In genomic region chr6:113052513-113052912, GRCh38 we compare ENCODE assay signal across 1 cellular context.
TF ChIP-seq lines count a peak whose summit lies in the region.

No MANE protein-coding gene starts in this region.

TF ChIP-seq in SK-N-SH, 30 proteins besides CTCF, POLR2A, EP300 and RAD21 (continued from another document):
- TF ChIP-seq, protein P1, sequence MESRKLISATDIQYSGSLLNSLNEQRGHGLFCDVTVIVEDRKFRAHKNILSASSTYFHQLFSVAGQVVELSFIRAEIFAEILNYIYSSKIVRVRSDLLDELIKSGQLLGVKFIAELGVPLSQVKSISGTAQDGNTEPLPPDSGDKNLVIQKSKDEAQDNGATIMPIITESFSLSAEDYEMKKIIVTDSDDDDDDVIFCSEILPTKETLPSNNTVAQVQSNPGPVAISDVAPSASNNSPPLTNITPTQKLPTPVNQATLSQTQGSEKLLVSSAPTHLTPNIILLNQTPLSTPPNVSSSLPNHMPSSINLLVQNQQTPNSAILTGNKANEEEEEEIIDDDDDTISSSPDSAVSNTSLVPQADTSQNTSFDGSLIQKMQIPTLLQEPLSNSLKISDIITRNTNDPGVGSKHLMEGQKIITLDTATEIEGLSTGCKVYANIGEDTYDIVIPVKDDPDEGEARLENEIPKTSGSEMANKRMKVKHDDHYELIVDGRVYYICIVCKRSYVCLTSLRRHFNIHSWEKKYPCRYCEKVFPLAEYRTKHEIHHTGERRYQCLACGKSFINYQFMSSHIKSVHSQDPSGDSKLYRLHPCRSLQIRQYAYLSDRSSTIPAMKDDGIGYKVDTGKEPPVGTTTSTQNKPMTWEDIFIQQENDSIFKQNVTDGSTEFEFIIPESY (IDR thresholded peaks at IDR 0.05; ENCODE audit: borderline replicate concordance, low read depth) = no peak
- no peak for TF ChIP-seq PBX3 (IDR thresholded peaks at IDR 0.05)
